In genomic region chr3:12659316-12660015, GRCh38 we compare ENCODE assay signal across 11 cellular contexts. TPM values are rescaled to one million over a fixed set of nuclear protein-coding genes. Genes with fewer than 3 reads are reported as not detected.
DNase-seq lines count a peak whose midpoint lies in the region; ATAC-seq and TF ChIP-seq lines count a peak whose summit lies in the region.
"Had no signal": no experiment of that assay in that cellular context is flagged by ENCODE, and none has a peak within 500 bp of the region (broad histone marks: within the 10 kb centered on the region; RNA-seq: fewer than 3 reads in every experiment).

No MANE protein-coding gene starts in this region.

- H3K27me3 Mint-ChIP-seq in activated CD4-positive, alpha-beta T cell treated with anti-CD3 and anti-CD28 coated beads, Interleukin-2, amount 10 ng/mL, durations not matched to agents 24 days and 14 days, result no peaks in the 10 kb centered on the region
- no peaks in the 10 kb centered on the region for H3K27me3 Mint-ChIP-seq in activated CD4-positive, alpha-beta T cell treated with anti-CD3 and anti-CD28 coated beads, Interleukin-2, amount 10 ng/mL, durations not matched to agents 7 days and 5 days
- no peaks in the 10 kb centered on the region for H3K27me3 Mint-ChIP-seq in T-cell
- H3K27me3 Mint-ChIP-seq: progenitor cell of endocrine pancreas had no signal

- H3K27ac Mint-ChIP-seq in activated CD4-positive, alpha-beta T cell treated with anti-CD3 and anti-CD28 coated beads, Interleukin-2, amount 10 ng/mL, durations not matched to agents 24 days and 14 days, result peak overlapping the region; percentile 74
- no peak overlapping the region for H3K27ac Mint-ChIP-seq in activated CD4-positive, alpha-beta T cell treated with anti-CD3 and anti-CD28 coated beads, Interleukin-2, amount 10 ng/mL, durations not matched to agents 7 days and 5 days
- no peak overlapping the region for H3K27ac Mint-ChIP-seq in T-cell

- H3K4me3 Mint-ChIP-seq in activated CD4-positive, alpha-beta T cell treated with anti-CD3 and anti-CD28 coated beads, Interleukin-2, amount 10 ng/mL, durations not matched to agents 24 days and 14 days, result no peak overlapping the region
- no peak overlapping the region for H3K4me3 Mint-ChIP-seq in activated CD4-positive, alpha-beta T cell treated with anti-CD3 and anti-CD28 coated beads, Interleukin-2, amount 10 ng/mL, durations not matched to agents 7 days and 5 days
- peak overlapping the region; percentile 7 to 32 (median 26) for H3K4me3 Mint-ChIP-seq in T-cell

- H3K4me1 ChIP-seq in stomach, result peaks cover 52 to 82% (median 66%) of the 10 kb centered on the region in 4 donors

- CTCF ChIA-PET in activated CD4-positive, alpha-beta T cell treated with anti-CD3 and anti-CD28 coated beads, Interleukin-2, amount 10 ng/mL, durations not matched to agents 7 days and 5 days (lab: Charles Lee), result interaction anchor here (0.6 kb wide), 1 partner anchor 337 kb away, joined by 4 read pairs; no protein-coding TSS in a partner anchor
- CTCF ChIA-PET in T-cell (lab: Charles Lee), result interaction anchor here (0.6 to 0.9 kb wide), 2 partner anchors 30 to 1281 kb away, joined by 3 read pairs; no protein-coding TSS in a partner anchor

- H3K27me3 ChIP-seq in stomach, result no peaks in the 10 kb centered on the region

- ATAC-seq in T-cell (replicated peaks in 1 of 4) (no peak), HG03457 (IDR thresholded peaks at IDR 0.05; ENCODE audit: unreplicated experiment) (no peak), GM18517 (IDR thresholded peaks at IDR 0.05; ENCODE audit: unreplicated experiment) (no peak)

- intact Hi-C loops in activated CD4-positive, alpha-beta T cell treated with anti-CD3 and anti-CD28 coated beads, Interleukin-2, amount 10 ng/mL, durations not matched to agents 24 days and 14 days (cut with micrococcal nuclease), result loop anchor here (5.0 to 10.0 kb wide), 2 partner anchors 52 to 1465 kb away; partner anchors contain the start of genes CHCHD4 and TMEM43
- intact Hi-C loops in stomach (cut with DNase I; ENCODE audit: low total_unique reads), result no loop called here

- no peak for TF ChIP-seq EP300 in stomach (IDR thresholded peaks at IDR 0.05)

- no peaks in the 10 kb centered on the region for H3K36me3 ChIP-seq in stomach

- H3K9me3 ChIP-seq in stomach, result no peaks in the 10 kb centered on the region

- TF ChIP-seq CTCF in stomach (IDR thresholded peaks at IDR 0.05), result no peak

- H3K36me3 Mint-ChIP-seq in activated CD4-positive, alpha-beta T cell treated with anti-CD3 and anti-CD28 coated beads, Interleukin-2, amount 10 ng/mL, durations not matched to agents 24 days and 14 days (ENCODE audit: low read depth), result peaks cover 8% of the 10 kb centered on the region
- peaks cover 19% of the 10 kb centered on the region for H3K36me3 Mint-ChIP-seq in activated CD4-positive, alpha-beta T cell treated with anti-CD3 and anti-CD28 coated beads, Interleukin-2, amount 10 ng/mL, durations not matched to agents 7 days and 5 days (ENCODE audit: low read depth)
- H3K36me3 Mint-ChIP-seq in T-cell, result peaks cover 12% of the 10 kb centered on the region

- 67 to 83% (median 69%) methylated on average over 3 of the region's 3 CpGs for WGBS in stomach, 5 donors

- peak overlapping the region; percentile 35 to 100 (median 100) for H3K27ac ChIP-seq in stomach

- peaks cover 45% of the 10 kb centered on the region for H3K4me1 Mint-ChIP-seq in activated CD4-positive, alpha-beta T cell treated with anti-CD3 and anti-CD28 coated beads, Interleukin-2, amount 10 ng/mL, durations not matched to agents 24 days and 14 days
- peaks cover 45% of the 10 kb centered on the region for H3K4me1 Mint-ChIP-seq in activated CD4-positive, alpha-beta T cell treated with anti-CD3 and anti-CD28 coated beads, Interleukin-2, amount 10 ng/mL, durations not matched to agents 7 days and 5 days
- peaks cover 65 to 69% (median 67%) of the 10 kb centered on the region in 3 donors for H3K4me1 Mint-ChIP-seq in T-cell

- POLR2A ChIA-PET in activated CD4-positive, alpha-beta T cell treated with anti-CD3 and anti-CD28 coated beads, Interleukin-2, amount 10 ng/mL, durations not matched to agents 7 days and 5 days (lab: Charles Lee), result no interaction called here
- POLR2A ChIA-PET in T-cell (lab: Charles Lee), result interaction anchor here (0.5 to 1.4 kb wide), 5 partner anchors 9 to 1720 kb away, joined by 3 to 4 read pairs (median 3); no protein-coding TSS in a partner anchor

- H3K9me3 Mint-ChIP-seq in activated CD4-positive, alpha-beta T cell treated with anti-CD3 and anti-CD28 coated beads, Interleukin-2, amount 10 ng/mL, durations not matched to agents 24 days and 14 days, result no peaks in the 10 kb centered on the region
- no peaks in the 10 kb centered on the region for H3K9me3 Mint-ChIP-seq in activated CD4-positive, alpha-beta T cell treated with anti-CD3 and anti-CD28 coated beads, Interleukin-2, amount 10 ng/mL, durations not matched to agents 7 days and 5 days
- H3K9me3 Mint-ChIP-seq in T-cell, result no peaks in the 10 kb centered on the region

- H3K4me3 ChIP-seq in stomach, result no peak overlapping the region

- TF ChIP-seq POLR2A in stomach (IDR thresholded peaks at IDR 0.05), result no peak

- no peak for DNase-seq in activated CD4-positive, alpha-beta T cell treated with anti-CD3 and anti-CD28 coated beads, Interleukin-2, amount 10 ng/mL, durations not matched to agents 24 days and 14 days
- no peak for DNase-seq in activated CD4-positive, alpha-beta T cell treated with anti-CD3 and anti-CD28 coated beads, Interleukin-2, amount 10 ng/mL, durations not matched to agents 7 days and 5 days
- DNase-seq in T-cell (no peak), iris pigment epithelial cell (ENCODE audit: low read depth) (peak; percentile 45), stomach (no peak), NCI-H2227 (lab: John Stamatoyannopoulos, UW; ENCODE audit: unreplicated experiment) (no peak)
- DNase-seq: ACHN, dermis blood vessel endothelial cell had no signal

RNA-seq across cellular contexts. Expression of gene RAF1, which starts 4.5 kb away (rescaled TPM):
- total RNA-seq in activated CD4-positive, alpha-beta T cell treated with anti-CD3 and anti-CD28 coated beads, Interleukin-2, amount 10 ng/mL, durations not matched to agents 24 days and 14 days, result 90.5 and 93.2 TPM in 2 replicates
- total RNA-seq in activated CD4-positive, alpha-beta T cell treated with anti-CD3 and anti-CD28 coated beads, Interleukin-2, amount 10 ng/mL, durations not matched to agents 7 days and 5 days, result 10 to 100 TPM; 90.1 to 90.9 TPM
- 100 to 1,000 TPM in 4 of 5 donors, 10 to 100 TPM in 1; 95.3 to 112 (median 105) TPM for total RNA-seq in T-cell
- 100 to 1,000 TPM in 3 of 5 donors, 10 to 100 TPM in 2; 51.0 to 156 (median 113) TPM for total RNA-seq in stomach
- 10 to 100 TPM; 36.7 to 54.1 (median 46.3) TPM for polyA plus RNA-seq in stomach

Comparison
In these comparisons a context has a peak if more than half of its experiments do, and no peak if none do; other contexts are left out.
1. H3K4me3 Mint-ChIP-seq: peak in T-cell (3 of 3); none in activated CD4-positive, alpha-beta T cell treated with anti-CD3 and anti-CD28 coated beads, Interleukin-2, amount 10 ng/mL, durations not matched to agents 24 days and 14 days (single experiment) and activated CD4-positive, alpha-beta T cell treated with anti-CD3 and anti-CD28 coated beads, Interleukin-2, amount 10 ng/mL, durations not matched to agents 7 days and 5 days (single experiment).